21 cellular contexts compared by ENCODE assay signal in the genomic region with DNA sequence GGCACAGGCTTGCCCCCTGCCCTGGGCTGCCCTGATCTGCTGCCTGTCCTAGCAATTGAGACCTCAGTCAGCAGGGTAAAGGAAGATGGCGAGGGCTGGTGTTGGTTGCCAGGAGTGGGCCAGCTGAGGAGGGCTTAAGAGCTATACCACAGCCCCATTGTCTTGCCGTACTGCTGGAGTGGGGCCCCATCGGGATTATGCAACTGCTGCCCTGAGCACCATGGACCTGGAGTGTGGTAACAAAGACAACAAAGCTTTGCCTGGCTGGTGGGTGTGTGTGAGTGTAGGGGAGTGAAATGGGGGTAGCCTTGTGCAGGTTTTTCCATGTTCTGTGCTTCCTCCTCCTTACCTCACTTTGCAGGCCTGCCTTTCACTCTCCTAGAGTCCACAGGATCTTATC.
"Had no signal": no experiment of that assay in that cellular context is flagged by ENCODE, and none has a peak within 500 bp of the region (broad histone marks: within the 10 kb centered on the region; RNA-seq: fewer than 3 reads in every experiment).

No MANE protein-coding gene starts in this region.

- H3K4me3 ChIP-seq: body of pancreas, colonic mucosa, heart right ventricle, left lung, prostate gland, skin epidermis, suprapubic skin had no signal

- ATAC-seq: activated CD8-positive, alpha-beta T cell treated with anti-CD3 and anti-CD28 coated beads for 36 hours; activated T-helper 17 cell treated with anti-CD3 and anti-CD28 coated beads, Interleukin-2, amount 50 U/mL, for 72 hours; body of pancreas; heart right ventricle; left lung; natural killer cell treated with Interleukin-12 subunit alpha and Interleukin-12 subunit beta and Interleukin-15 and Interleukin-18, amount 100 ng/mL, for 72 hours; right cardiac atrium; stimulated activated naive CD8-positive, alpha-beta T cell treated with anti-CD3 and anti-CD28 coated beads, Interleukin-15, amount 100 ng/mL, for 72 hours had no signal

- H3K27me3 ChIP-seq: body of pancreas, colonic mucosa, left lung, suprapubic skin had no signal

- H3K27ac Mint-ChIP-seq: activated CD4-positive, alpha-beta T cell treated with anti-CD3 and anti-CD28 coated beads, Interleukin-2, amount 10 ng/mL, durations not matched to agents 24 days and 14 days; activated CD8-positive, alpha-beta T cell treated with anti-CD3 and anti-CD28 coated beads for 36 hours; activated naive CD8-positive, alpha-beta T cell treated with anti-CD3 and anti-CD28 coated beads, Interleukin-2, amount 10 ng/mL, durations not matched to agents 7 days and 5 days; activated T-helper 17 cell treated with anti-CD3 and anti-CD28 coated beads, Interleukin-2, amount 50 U/mL, for 72 hours; mesothelial cell of epicardium; natural killer cell treated with Interleukin-12 subunit alpha and Interleukin-12 subunit beta and Interleukin-15 and Interleukin-18, amount 100 ng/mL, for 72 hours; stimulated activated naive CD8-positive, alpha-beta T cell treated with anti-CD3 and anti-CD28 coated beads, Interleukin-15, amount 100 ng/mL, for 72 hours; type B pancreatic cell had no signal

- H3K9me3 ChIP-seq: body of pancreas, colonic mucosa, heart right ventricle, left lung, prostate gland, suprapubic skin had no signal

- H3K36me3 ChIP-seq: colonic mucosa, heart right ventricle, left lung, prostate gland, suprapubic skin had no signal

- H3K4me3 Mint-ChIP-seq: activated CD4-positive, alpha-beta T cell treated with anti-CD3 and anti-CD28 coated beads, Interleukin-2, amount 10 ng/mL, durations not matched to agents 24 days and 14 days; activated CD8-positive, alpha-beta T cell treated with anti-CD3 and anti-CD28 coated beads for 36 hours; activated naive CD8-positive, alpha-beta T cell treated with anti-CD3 and anti-CD28 coated beads, Interleukin-2, amount 10 ng/mL, durations not matched to agents 7 days and 5 days; activated T-helper 17 cell treated with anti-CD3 and anti-CD28 coated beads, Interleukin-2, amount 50 U/mL, for 72 hours; central memory CD8-positive, alpha-beta T cell; mesothelial cell of epicardium; natural killer cell treated with Interleukin-12 subunit alpha and Interleukin-12 subunit beta and Interleukin-15 and Interleukin-18, amount 100 ng/mL, for 72 hours; stimulated activated naive CD8-positive, alpha-beta T cell treated with anti-CD3 and anti-CD28 coated beads, Interleukin-15, amount 100 ng/mL, for 72 hours; type B pancreatic cell had no signal

- H3K27me3 Mint-ChIP-seq: activated CD4-positive, alpha-beta T cell treated with anti-CD3 and anti-CD28 coated beads, Interleukin-2, amount 10 ng/mL, durations not matched to agents 24 days and 14 days; activated CD8-positive, alpha-beta T cell treated with anti-CD3 and anti-CD28 coated beads for 36 hours; activated naive CD8-positive, alpha-beta T cell treated with anti-CD3 and anti-CD28 coated beads, Interleukin-2, amount 10 ng/mL, durations not matched to agents 7 days and 5 days; activated T-helper 17 cell treated with anti-CD3 and anti-CD28 coated beads, Interleukin-2, amount 50 U/mL, for 72 hours; central memory CD8-positive, alpha-beta T cell; natural killer cell treated with Interleukin-12 subunit alpha and Interleukin-12 subunit beta and Interleukin-15 and Interleukin-18, amount 100 ng/mL, for 72 hours; stimulated activated naive CD8-positive, alpha-beta T cell treated with anti-CD3 and anti-CD28 coated beads, Interleukin-15, amount 100 ng/mL, for 72 hours; type B pancreatic cell had no signal

- H3K4me1 Mint-ChIP-seq: activated CD4-positive, alpha-beta T cell treated with anti-CD3 and anti-CD28 coated beads, Interleukin-2, amount 10 ng/mL, durations not matched to agents 24 days and 14 days; activated naive CD8-positive, alpha-beta T cell treated with anti-CD3 and anti-CD28 coated beads, Interleukin-2, amount 10 ng/mL, durations not matched to agents 7 days and 5 days; activated T-helper 17 cell treated with anti-CD3 and anti-CD28 coated beads, Interleukin-2, amount 50 U/mL, for 72 hours; central memory CD8-positive, alpha-beta T cell had no signal

- H3K27ac ChIP-seq: body of pancreas, colonic mucosa, heart right ventricle, left lung, prostate gland, skin epidermis, suprapubic skin had no signal

- H3K36me3 Mint-ChIP-seq: activated naive CD8-positive, alpha-beta T cell treated with anti-CD3 and anti-CD28 coated beads, Interleukin-2, amount 10 ng/mL, durations not matched to agents 7 days and 5 days; mesothelial cell of epicardium; natural killer cell treated with Interleukin-12 subunit alpha and Interleukin-12 subunit beta and Interleukin-15 and Interleukin-18, amount 100 ng/mL, for 72 hours; type B pancreatic cell had no signal

- H3K9me3 Mint-ChIP-seq: activated CD4-positive, alpha-beta T cell treated with anti-CD3 and anti-CD28 coated beads, Interleukin-2, amount 10 ng/mL, durations not matched to agents 24 days and 14 days; activated CD8-positive, alpha-beta T cell treated with anti-CD3 and anti-CD28 coated beads for 36 hours; activated naive CD8-positive, alpha-beta T cell treated with anti-CD3 and anti-CD28 coated beads, Interleukin-2, amount 10 ng/mL, durations not matched to agents 7 days and 5 days; activated T-helper 17 cell treated with anti-CD3 and anti-CD28 coated beads, Interleukin-2, amount 50 U/mL, for 72 hours; central memory CD8-positive, alpha-beta T cell; natural killer cell treated with Interleukin-12 subunit alpha and Interleukin-12 subunit beta and Interleukin-15 and Interleukin-18, amount 100 ng/mL, for 72 hours; stimulated activated naive CD8-positive, alpha-beta T cell treated with anti-CD3 and anti-CD28 coated beads, Interleukin-15, amount 100 ng/mL, for 72 hours; type B pancreatic cell had no signal

- DNase-seq: activated CD4-positive, alpha-beta T cell treated with anti-CD3 and anti-CD28 coated beads, Interleukin-2, amount 10 ng/mL, durations not matched to agents 24 days and 14 days; activated CD8-positive, alpha-beta T cell treated with anti-CD3 and anti-CD28 coated beads for 36 hours; activated naive CD4-positive, alpha-beta T cell; activated naive CD8-positive, alpha-beta T cell treated with anti-CD3 and anti-CD28 coated beads, Interleukin-2, amount 10 ng/mL, durations not matched to agents 7 days and 5 days; activated T-cell treated with anti-CD3 and anti-CD28 coated beads, Interleukin-2, amount 50 U/mL, for 1 hour; body of pancreas; colonic mucosa; heart right ventricle; left lung; right cardiac atrium; stimulated activated CD4-positive, alpha-beta T cell treated with anti-CD3 and anti-CD28 coated beads, Interleukin-15, amount 100 ng/mL, for 24 hours; stimulated activated CD4-positive, alpha-beta T cell treated with anti-CD3 and anti-CD28 coated beads, Interleukin-2, amount 100 ng/mL, for 48 hours; stimulated activated naive CD8-positive, alpha-beta T cell treated with anti-CD3 and anti-CD28 coated beads, Interleukin-15, amount 100 ng/mL, for 72 hours had no signal

- H3K4me1 ChIP-seq: body of pancreas, colonic mucosa, heart right ventricle, left lung, prostate gland, suprapubic skin had no signal
